1 cellular context compared by ENCODE assay signal in genomic region chr11:33912405-33913361, GRCh38.
A peak's percentile ranks its signal among the peaks of the same experiment; 100 is the strongest.
TF ChIP-seq lines count a peak whose summit lies in the region.

No MANE protein-coding gene starts in this region.

TF ChIP-seq in K562, 482 proteins besides CTCF, POLR2A, EP300 and RAD21 (continued from another document and continues in another):
- no peak for TF ChIP-seq GTF3C2 (IDR thresholded peaks at IDR 0.05; ENCODE audit: borderline replicate concordance, extremely low read depth, insufficient read length)
- no peak for TF ChIP-seq POLR3A (IDR thresholded peaks at IDR 0.05; ENCODE audit: borderline replicate concordance, extremely low read depth, insufficient read depth, insufficient read length)
- TF ChIP-seq TCF7 (IDR thresholded peaks at IDR 0.05; ENCODE audit: borderline replicate concordance) = no peak
- TF ChIP-seq LEF1 (IDR thresholded peaks at IDR 0.05) = peak; percentile 68; the same call in 1 of the 2 replicates
- peak; percentile 92 for TF ChIP-seq BCOR (IDR thresholded peaks at IDR 0.05)
- no peak for TF ChIP-seq CHD1 (IDR thresholded peaks at IDR 0.05; ENCODE audit: low read length)
- TF ChIP-seq TSHZ1 (CRISPR knock-in tag; IDR thresholded peaks at IDR 0.05) = no peak
- TF ChIP-seq THAP12 (CRISPR knock-in tag; IDR thresholded peaks at IDR 0.05) = no peak
- no peak for TF ChIP-seq MCM3 (IDR thresholded peaks at IDR 0.05)
- TF ChIP-seq NCOA1 (IDR thresholded peaks at IDR 0.05; ENCODE audit: low read depth) = no peak
- peak; percentile 89; the same call in 1 of the 2 replicates for TF ChIP-seq ARID3A (IDR thresholded peaks at IDR 0.05; ENCODE audit: borderline replicate concordance, low read depth, low read length)
- no peak for TF ChIP-seq TSC22D4 (tag; IDR thresholded peaks at IDR 0.05)
- peak; percentile 78; the same call in 1 of the 2 replicates for TF ChIP-seq HDAC2 (IDR thresholded peaks at IDR 0.05)
- TF ChIP-seq NFE2L1 (tag; IDR thresholded peaks at IDR 0.05; ENCODE audit: borderline replicate concordance, low read depth) = no peak
- TF ChIP-seq ZBTB33 (CRISPR knock-in tag; IDR thresholded peaks at IDR 0.05) = peak; percentile 25; the same call in 1 of the 2 replicates
- TF ChIP-seq RHOXF2B (CRISPR knock-in tag; conservative IDR thresholded peaks at IDR 0.05) = no peak
- no peak for TF ChIP-seq ZNF253 (CRISPR knock-in tag; conservative IDR thresholded peaks at IDR 0.05)
- no peak for TF ChIP-seq ID3 (CRISPR knock-in tag; IDR thresholded peaks at IDR 0.05)
- no peak for TF ChIP-seq ID3 (tag; IDR thresholded peaks at IDR 0.05)
- no peak for TF ChIP-seq XRCC3 (IDR thresholded peaks at IDR 0.05)
- no peak for TF ChIP-seq RFX7 (CRISPR knock-in tag; IDR thresholded peaks at IDR 0.05)
- TF ChIP-seq JUNB (CRISPR knock-in tag; conservative IDR thresholded peaks at IDR 0.05) = peak; percentile 88
- TF ChIP-seq STAT5B (CRISPR knock-in tag; IDR thresholded peaks at IDR 0.05) = no peak
- no peak for TF ChIP-seq KDM2B (CRISPR knock-in tag; IDR thresholded peaks at IDR 0.05)
- no peak for TF ChIP-seq SRSF1 (IDR thresholded peaks at IDR 0.05; ENCODE audit: low read depth, low read length)
- TF ChIP-seq STAT5A (IDR thresholded peaks at IDR 0.05; ENCODE audit: borderline replicate concordance, low read length) = no peak
- TF ChIP-seq PHF20 (IDR thresholded peaks at IDR 0.05; ENCODE audit: partially characterized antibody) = peak; percentile 33
- no peak for TF ChIP-seq ZMIZ1 (IDR thresholded peaks at IDR 0.05; ENCODE audit: low read depth in 2 of 2, low read length in 2 of 2)
- TF ChIP-seq RAD51 (IDR thresholded peaks at IDR 0.05; ENCODE audit: borderline replicate concordance, low read depth) = no peak
- TF ChIP-seq ATF2 (CRISPR knock-in tag; IDR thresholded peaks at IDR 0.05) = no peak
- TF ChIP-seq CUX1 (CRISPR knock-in tag; IDR thresholded peaks at IDR 0.05) = no peak
- TF ChIP-seq FOXK2 (conservative IDR thresholded peaks at IDR 0.05 in 1 of 2, IDR thresholded peaks at IDR 0.05 in 1 of 2; ENCODE audit: low read depth in 2 of 2) = peak in 1 of 2 experiments; percentile 66
- TF ChIP-seq SNIP1 (IDR thresholded peaks at IDR 0.05; ENCODE audit: low read depth) = no peak
- TF ChIP-seq MYBL2 (IDR thresholded peaks at IDR 0.05; ENCODE audit: low read depth) = no peak
- TF ChIP-seq MYBL2 (CRISPR knock-in tag; IDR thresholded peaks at IDR 0.05; ENCODE audit: borderline replicate concordance) = no peak
- no peak for TF ChIP-seq NCOA4 (IDR thresholded peaks at IDR 0.05; ENCODE audit: partially characterized antibody)
